8 cellular contexts compared by ENCODE assay signal in genomic region chr19:16542894-16543498, GRCh38. TPM values are rescaled to one million over a fixed set of nuclear protein-coding genes. Genes with fewer than 3 reads are reported as not detected.
A peak's percentile ranks its signal among the peaks of the same experiment; 100 is the strongest.
DNase-seq lines count a peak whose midpoint lies in the region; ATAC-seq and TF ChIP-seq lines count a peak whose summit lies in the region.

No MANE protein-coding gene starts in this region.

- POLR2A ChIA-PET in RWPE1 (lab: Yijun Ruan, JAX; ENCODE audit: low non-redundant PET): interaction anchor here (0.6 kb wide), 1 partner anchor 14 kb away, joined by 5 read pairs; no protein-coding TSS in a partner anchor

- peaks cover 36% of the 10 kb centered on the region for H3K36me3 Mint-ChIP-seq in GM23338 (ENCODE audit: low read depth)

- H3K36me3 ChIP-seq in GM23338 (ENCODE audit: insufficient read depth): 0 out of 2 replicates have a peak, but pooled peaks cover 5% of the 10 kb centered on the region
- peaks cover 15% of the 10 kb centered on the region for H3K36me3 ChIP-seq in neutrophil

- ATAC-seq in GM23338: no peak; the same call in 1 of the 3 replicates
- ATAC-seq in HG02970 (IDR thresholded peaks at IDR 0.05; ENCODE audit: low FRiP score, unreplicated experiment): no peak

- H3K27me3 Mint-ChIP-seq in GM23338 (ENCODE audit: insufficient read depth, low read depth, poor library complexity): peaks cover 13% of the 10 kb centered on the region

- H3K27ac ChIP-seq in GM23338 (ENCODE audit: low read depth) (peak overlapping the region; percentile 67), RWPE1 (peak overlapping the region; percentile 84), neutrophil (peak overlapping the region; percentile 88)

- no peaks in the 10 kb centered on the region for H3K9me2 ChIP-seq in GM23338 (ENCODE audit: insufficient read depth)

- no peaks in the 10 kb centered on the region for H3K9me3 ChIP-seq in neutrophil

- H4K20me1 ChIP-seq in GM23338 (replicated peaks; ENCODE audit: insufficient read depth): peaks cover 30% of the 10 kb centered on the region

- DNase-seq in GM23338 (ENCODE audit: low spot score): no peak
- no peak for DNase-seq in RWPE1 (ENCODE audit: low spot score)
- no peak for DNase-seq in epithelial cell of esophagus (ENCODE audit: low read depth)
- no peak for DNase-seq in iPS-NIHi7 (ENCODE audit: extremely low spot score)
- no peak for DNase-seq in stimulated activated CD4-positive, alpha-beta T cell treated with anti-CD3 and anti-CD28 coated beads, Interleukin-4, amount 100 ng/mL, for 4 hours
- DNase-seq in cerebellar cortex (ENCODE audit: low spot score): no peak

- H3K4me1 ChIP-seq in GM23338 (ENCODE audit: insufficient read depth) (peaks cover 11% of the 10 kb centered on the region), neutrophil (ENCODE audit: control insufficient read depth in 1 of 2, insufficient read depth in 1 of 2, low read depth in 1 of 2, low read length in 1 of 2) (peaks cover 36 to 37% of the 10 kb centered on the region in 2 experiments)

- peak overlapping the region; percentile 100 for H3K4me3 ChIP-seq in GM23338
- H3K4me3 ChIP-seq in epithelial cell of esophagus (ENCODE audit: low read length): peak overlapping the region; percentile 94
- peak overlapping the region; percentile 95 to 97 for H3K4me3 ChIP-seq in neutrophil (ENCODE audit: low read depth in 1 of 2, low read length in 1 of 2)

- H3K27me3 ChIP-seq in GM23338 (ENCODE audit: insufficient read depth) (no peaks in the 10 kb centered on the region), neutrophil (no peaks in the 10 kb centered on the region)

- H2AFZ ChIP-seq in GM23338: peak overlapping the region; percentile 91

- H3F3A ChIP-seq in GM23338 (replicated peaks; ENCODE audit: low read depth): 0 out of 2 replicates have a peak, but pooled peaks cover 16% of the 10 kb centered on the region

- H3K9me3 Mint-ChIP-seq in GM23338: no peaks in the 10 kb centered on the region

- peak overlapping the region; percentile 97 for H3K4me3 Mint-ChIP-seq in GM23338

- CTCF ChIA-PET in RWPE1 (lab: Yijun Ruan, JAX): interaction anchor here (0.7 kb wide), 1 partner anchor 85 kb away, joined by 6 read pairs; the partner anchor contains the start of gene MED26

- H3K4me1 Mint-ChIP-seq in GM23338: peaks cover 20% of the 10 kb centered on the region

- TF ChIP-seq CTCF in GM23338 (conservative IDR thresholded peaks at IDR 0.05; ENCODE audit: low read depth in 2 of 2) (no peak), RWPE1 (conservative IDR thresholded peaks at IDR 0.05; ENCODE audit: low read depth) (no peak), epithelial cell of esophagus (IDR thresholded peaks at IDR 0.05; ENCODE audit: insufficient read depth, low read depth, low read length, missing control alignments) (no peak), neutrophil (IDR thresholded peaks at IDR 0.05) (no peak)

- peak overlapping the region; percentile 98 for H3K4me2 ChIP-seq in GM23338

- H3K79me2 ChIP-seq in GM23338 (replicated peaks; ENCODE audit: insufficient read depth): peaks cover 62% of the 10 kb centered on the region

- H3K27ac Mint-ChIP-seq in GM23338: peak overlapping the region; percentile 95

TF ChIP-seq in GM23338, 12 proteins besides CTCF, POLR2A, EP300 and RAD21 (continues in another document):
- TF ChIP-seq ZNF331 (CRISPR knock-in tag; IDR thresholded peaks at IDR 0.05; ENCODE audit: low read depth): no peak
- TF ChIP-seq, protein P1, sequence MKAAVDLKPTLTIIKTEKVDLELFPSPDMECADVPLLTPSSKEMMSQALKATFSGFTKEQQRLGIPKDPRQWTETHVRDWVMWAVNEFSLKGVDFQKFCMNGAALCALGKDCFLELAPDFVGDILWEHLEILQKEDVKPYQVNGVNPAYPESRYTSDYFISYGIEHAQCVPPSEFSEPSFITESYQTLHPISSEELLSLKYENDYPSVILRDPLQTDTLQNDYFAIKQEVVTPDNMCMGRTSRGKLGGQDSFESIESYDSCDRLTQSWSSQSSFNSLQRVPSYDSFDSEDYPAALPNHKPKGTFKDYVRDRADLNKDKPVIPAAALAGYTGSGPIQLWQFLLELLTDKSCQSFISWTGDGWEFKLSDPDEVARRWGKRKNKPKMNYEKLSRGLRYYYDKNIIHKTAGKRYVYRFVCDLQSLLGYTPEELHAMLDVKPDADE (IDR thresholded peaks at IDR 0.05): no peak
- no peak for TF ChIP-seq JUNB (IDR thresholded peaks at IDR 0.05; ENCODE audit: unreplicated experiment)
- no peak for TF ChIP-seq CREB1 (CRISPR knock-in tag; IDR thresholded peaks at IDR 0.05; ENCODE audit: low read depth)
- no peak for TF ChIP-seq ZNF462 (CRISPR knock-in tag; IDR thresholded peaks at IDR 0.05)
- TF ChIP-seq NANOG (IDR thresholded peaks at IDR 0.05; ENCODE audit: borderline replicate concordance): no peak

RNA-seq across cellular contexts. Expression of gene CHERP, which starts 0.8 kb away (rescaled TPM):
- 31.0 and 31.6 TPM in 2 replicates for total RNA-seq in GM23338 (2014; rRNA removed; shearing (Covaris generic))
- polyA plus RNA-seq in GM23338 (2016; fragmentation: Nextera tagmentation; extraction: Ambion mirVana): 37.5 and 41.2 TPM in 2 replicates

RNA-seq across cellular contexts. Expression of gene SLC35E1, which starts 29.2 kb away (rescaled TPM):
- 24.1 and 30.3 TPM in 2 replicates for total RNA-seq in GM23338 (2014; rRNA removed; shearing (Covaris generic))
- polyA plus RNA-seq in GM23338 (2016; fragmentation: Nextera tagmentation; extraction: Ambion mirVana): 16.2 and 17.0 TPM in 2 replicates

RNA-seq across cellular contexts. Expression of gene C19orf44, which starts 46.8 kb away (rescaled TPM):
- total RNA-seq in GM23338 (2014; rRNA removed; shearing (Covaris generic)): 4.0 and 5.9 TPM in 2 replicates
- polyA plus RNA-seq in GM23338 (2016; fragmentation: Nextera tagmentation; extraction: Ambion mirVana): 1.5 and 2.5 TPM in 2 replicates

RNA-seq across cellular contexts. Expression of gene CALR3, which starts 47.0 kb away (rescaled TPM):
- total RNA-seq in GM23338 (2014; rRNA removed; shearing (Covaris generic)): 0.66 TPM in 1 of 2 replicates, not detected in the other
- polyA plus RNA-seq in GM23338 (2016; fragmentation: Nextera tagmentation; extraction: Ambion mirVana): 0.42 and 0.73 TPM in 2 replicates
